In the genomic region with DNA sequence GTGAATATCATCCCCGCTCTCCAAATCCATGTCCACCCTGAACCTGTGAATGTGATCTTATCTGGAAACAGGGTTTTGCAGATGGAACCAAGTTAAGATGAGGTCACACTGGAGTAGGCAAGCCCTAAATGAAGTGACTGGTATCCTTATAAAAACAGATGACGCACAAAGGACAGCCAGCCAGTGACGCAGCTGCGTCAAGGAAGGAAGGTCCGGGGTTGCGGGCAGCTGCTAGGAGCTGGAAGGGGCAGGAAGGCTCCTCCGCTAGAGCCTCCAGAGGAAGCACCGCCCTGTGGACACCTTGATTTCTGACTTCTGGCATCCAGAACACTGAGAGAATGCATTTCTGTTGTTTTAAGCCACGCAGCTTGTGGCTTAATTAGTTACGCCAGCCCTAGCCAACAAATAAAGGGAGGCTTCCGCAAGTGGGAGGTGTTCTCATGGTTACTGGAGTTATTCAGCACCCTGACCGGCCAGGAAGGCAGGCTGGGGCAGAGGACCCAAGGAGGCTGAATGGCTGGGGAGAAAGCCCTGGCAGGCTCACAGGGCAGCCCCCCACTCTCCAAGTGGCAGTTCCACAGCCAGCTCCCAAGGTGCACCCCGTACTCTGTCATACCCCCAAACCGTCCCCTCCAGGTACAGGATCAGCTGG, we compare ENCODE assay signal across 9 cellular contexts.
DNase-seq lines count a peak whose midpoint lies in the region; ATAC-seq and TF ChIP-seq lines count a peak whose summit lies in the region.
"Had no signal": no experiment of that assay in that cellular context is flagged by ENCODE, and none has a peak within 500 bp of the region (broad histone marks: within the 10 kb centered on the region; RNA-seq: fewer than 3 reads in every experiment).

No MANE protein-coding gene starts in this region.

- no peaks in the 10 kb centered on the region for H3K27me3 ChIP-seq in lower lobe of right lung (ENCODE audit: low read depth)

- peak overlapping the region; percentile 14 for H3K27ac ChIP-seq in lower lobe of right lung

- no peak for TF ChIP-seq CTCF in lower lobe of right lung (IDR thresholded peaks at IDR 0.05)

- peaks cover 36% of the 10 kb centered on the region for H3K4me1 ChIP-seq in lower lobe of right lung

- DNase-seq in Daoy (ENCODE audit: low read depth), result peak; percentile 93
- peak; percentile 42 for DNase-seq in NCI-H1694 treated with DMSO at 0.1 percent for 48 hours (lab: John Stamatoyannopoulos, UW)
- DNase-seq in cerebellar cortex (ENCODE audit: low spot score), result peak; percentile 57
- no peak for DNase-seq in lower lobe of right lung
- DNase-seq in COLO668 (lab: John Stamatoyannopoulos, UW; ENCODE audit: unreplicated experiment), result no peak
- DNase-seq: DMS153 had no signal

- intact Hi-C loops in lower lobe of right lung (cut with DNase I), result no loop called here

- H3K36me3 ChIP-seq in lower lobe of right lung, result no peaks in the 10 kb centered on the region

- ATAC-seq in lower lobe of right lung (no peak), GM19324 (IDR thresholded peaks at IDR 0.05; ENCODE audit: low FRiP score, unreplicated experiment) (no peak), GM19328 (IDR thresholded peaks at IDR 0.05; ENCODE audit: unreplicated experiment) (no peak), GM21717 (IDR thresholded peaks at IDR 0.05; ENCODE audit: unreplicated experiment) (no peak)

- H3K9me3 ChIP-seq in lower lobe of right lung, result peaks cover 11% of the 10 kb centered on the region

- H3K4me3 ChIP-seq in lower lobe of right lung, result no peak overlapping the region

Comparison
In these comparisons a context has a peak if more than half of its experiments do, and no peak if none do; other contexts are left out.
1. DNase-seq: peak in Daoy (single experiment), NCI-H1694 treated with DMSO at 0.1 percent for 48 hours (single experiment) and cerebellar cortex (single experiment); none in lower lobe of right lung (single experiment) and COLO668 (single experiment).